ENCODE assay signal across 25 cellular contexts in genomic region chr11:97607301-97608000, GRCh38.
DNase-seq lines count a peak whose midpoint lies in the region; ATAC-seq and TF ChIP-seq lines count a peak whose summit lies in the region.
"Had no signal": no experiment of that assay in that cellular context is flagged by ENCODE, and none has a peak within 500 bp of the region (broad histone marks: within the 10 kb centered on the region; RNA-seq: fewer than 3 reads in every experiment).

No MANE protein-coding gene starts in this region.

- CTCF ChIA-PET in MCF 10A (lab: Yijun Ruan, JAX): no interaction called here
- CTCF ChIA-PET in mammary epithelial cell (lab: Charles Lee; ENCODE audit: low non-redundant PET): no interaction called here

- H3K36me3 Mint-ChIP-seq in MCF 10A (ENCODE audit: insufficient read depth, unreplicated experiment): no peaks in the 10 kb centered on the region

- no peaks in the 10 kb centered on the region for H3K4me1 ChIP-seq in mammary epithelial cell (ENCODE audit: insufficient read depth, low read length)
- H3K4me1 ChIP-seq: Caco-2 had no signal

- no peaks in the 10 kb centered on the region for H3K36me3 ChIP-seq in mammary epithelial cell (ENCODE audit: insufficient read depth, low read length)

- dilution Hi-C loops in mammary epithelial cell (cut with HindIII; ENCODE audit: low sequenced_read_pairs): no loop called here

- 27% methylated on average over 3 of the region's 3 CpGs for WGBS in mammary epithelial cell (ENCODE audit: low coverage, missing lambda C conversion rate)

- H3K27me3 Mint-ChIP-seq in MCF 10A (ENCODE audit: insufficient read depth, unreplicated experiment): peaks cover 77% of the 10 kb centered on the region
- H3K27me3 Mint-ChIP-seq: CD4-positive, alpha-beta T cell had no signal

- H3K9me3 ChIP-seq in mammary epithelial cell (replicated peaks; ENCODE audit: insufficient read depth, low read length): no peaks in the 10 kb centered on the region
- H3K9me3 ChIP-seq: Caco-2 had no signal

- no peak overlapping the region for H3K9ac ChIP-seq in mammary epithelial cell (ENCODE audit: insufficient read depth, low read length)

- no peak overlapping the region for H3K4me3 Mint-ChIP-seq in MCF 10A (ENCODE audit: unreplicated experiment)
- H3K4me3 Mint-ChIP-seq: CD4-positive, alpha-beta T cell; GM23338 had no signal

- ATAC-seq in HG02610 (IDR thresholded peaks at IDR 0.05; ENCODE audit: unreplicated experiment) (no peak), HG03442 (IDR thresholded peaks at IDR 0.05; ENCODE audit: unreplicated experiment) (no peak)
- ATAC-seq: GM12878, GM23338, HCT116, PC-3 had no signal

- no peak overlapping the region for H3K4me2 ChIP-seq in mammary epithelial cell (ENCODE audit: insufficient read depth, low read depth, low read length)
- H3K4me2 ChIP-seq: GM23338 had no signal

- H3K4me3 ChIP-seq in mammary epithelial cell (replicated peaks in 1 of 3; ENCODE audit: insufficient read depth in 1 of 3, low read depth in 2 of 3, low read length in 3 of 3): no peak overlapping the region
- H3K4me3 ChIP-seq: GM12878, GM23338 had no signal

- H3K27ac ChIP-seq in mammary epithelial cell (ENCODE audit: insufficient read depth, low read depth, low read length): no peak overlapping the region

- in situ Hi-C loops in mammary epithelial cell (cut with MboI; ENCODE audit: low sequenced_read_pairs in 2 of 2): no loop called here

- intact Hi-C loops in MCF 10A (cut with micrococcal nuclease): no loop called here
- intact Hi-C loops in mammary epithelial cell (cut with micrococcal nuclease): no loop called here

- no peaks in the 10 kb centered on the region for H3K4me1 Mint-ChIP-seq in MCF 10A (ENCODE audit: insufficient read depth, unreplicated experiment)
- H3K4me1 Mint-ChIP-seq: GM23338 had no signal

- no peaks in the 10 kb centered on the region for H3K9me3 Mint-ChIP-seq in MCF 10A (ENCODE audit: unreplicated experiment)

- no peaks in the 10 kb centered on the region for H3K27me3 ChIP-seq in mammary epithelial cell (ENCODE audit: insufficient read depth, low read length)

- BruUV-seq in MCF 10A (replicated peaks; lab: Mats Ljungman, UMichigan) (no TSS peak), mammary epithelial cell (replicated peaks; lab: Mats Ljungman, UMichigan) (no TSS peak)

- TF ChIP-seq CTCF in MCF 10A (IDR thresholded peaks at IDR 0.05; ENCODE audit: unreplicated experiment) (no peak), mammary epithelial cell (conservative IDR thresholded peaks at IDR 0.05 in 1 of 2, IDR thresholded peaks at IDR 0.05 in 1 of 2; ENCODE audit: extremely low read depth in 1 of 2, insufficient read depth in 1 of 2, low read depth in 1 of 2, low read length in 2 of 2) (no peak)

- no peaks in the 10 kb centered on the region for H3K79me2 ChIP-seq in mammary epithelial cell (ENCODE audit: insufficient read depth, low read length)

- H4K20me1 ChIP-seq in mammary epithelial cell (ENCODE audit: insufficient read depth, low read length): no peaks in the 10 kb centered on the region

- POLR2A ChIA-PET in MCF 10A (lab: Yijun Ruan, JAX): no interaction called here

- H3K27ac Mint-ChIP-seq in MCF 10A (ENCODE audit: low read depth, unreplicated experiment): no peak overlapping the region
- H3K27ac Mint-ChIP-seq: CD4-positive, alpha-beta T cell; GM23338 had no signal

- DNase-seq in MCF 10A (ENCODE audit: unreplicated experiment) (peak; percentile 3), mammary epithelial cell (no peak), SIG-M5 treated with dmso at 0.1 percent for 504 hours (lab: John Stamatoyannopoulos, UW; ENCODE audit: unreplicated experiment) (peak; percentile 80), dedifferentiated amniotic fluid mesenchymal stem cell (ENCODE audit: extremely low spot score) (peak; percentile 36), NCI-H1930 (lab: John Stamatoyannopoulos, UW) (no peak), NCI-H1417 (lab: John Stamatoyannopoulos, UW) (no peak)
- DNase-seq: 8988T; Caco-2; CD4-positive, alpha-beta T cell; DMS153; KBM-7; NCI-H1092; NCI-H146; NCI-H2081; NCI-H2171 treated with DMSO at 0.1 percent for 48 hours; NCI-H446 treated with DMSO at 0.1 percent for 48 hours; NCI-H69; PC-3; RPMI8226; SHP77 treated with DMSO at 0.1 percent for 48 hours had no signal

- H2AFZ ChIP-seq in mammary epithelial cell (ENCODE audit: low read depth, low read length): no peak overlapping the region
- H2AFZ ChIP-seq: GM23338 had no signal

Comparison
In these comparisons a context has a peak if more than half of its experiments do, and no peak if none do; other contexts are left out.
1. DNase-seq: peak in MCF 10A (single experiment), SIG-M5 treated with dmso at 0.1 percent for 504 hours (single experiment) and dedifferentiated amniotic fluid mesenchymal stem cell (single experiment); none in mammary epithelial cell (single experiment), NCI-H1930 (0 of 2) and NCI-H1417 (0 of 3).